ENCODE assay signal across 12 cellular contexts in the genomic region with DNA sequence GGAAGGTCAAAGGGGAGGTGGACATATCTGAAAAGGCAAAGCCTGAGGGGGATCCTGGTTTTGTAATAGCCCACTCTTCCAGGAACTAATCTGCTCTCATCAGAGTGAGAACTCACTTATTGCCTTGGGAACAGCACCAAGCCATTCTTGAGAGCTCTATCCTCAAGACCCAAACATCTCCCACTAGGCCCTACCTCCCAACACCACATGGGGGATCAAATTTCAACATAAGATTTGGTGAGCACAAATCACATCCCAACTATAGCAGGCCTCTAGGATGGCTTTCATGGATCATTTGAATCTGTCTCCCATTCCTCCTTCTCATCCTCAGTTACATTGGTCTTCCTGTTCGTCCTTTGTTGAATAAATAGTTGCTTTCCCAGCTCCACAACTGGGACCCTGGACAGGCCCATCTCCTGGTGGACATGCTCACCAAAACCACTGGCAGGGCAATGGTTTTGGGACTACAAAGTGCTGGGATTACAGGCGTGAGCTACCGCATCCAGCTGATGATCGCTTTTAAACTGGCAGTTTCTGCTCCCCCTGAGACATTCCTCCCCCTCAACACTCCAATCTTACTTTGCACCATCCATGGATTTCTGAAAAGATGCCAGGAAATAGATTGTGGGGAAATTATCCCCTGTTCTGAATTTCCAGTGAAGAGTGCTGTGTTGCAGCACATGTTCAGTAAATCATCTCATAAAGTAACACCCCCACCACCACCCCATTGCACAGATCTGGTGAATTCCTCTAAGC. TPM values are rescaled to one million over a fixed set of nuclear protein-coding genes. Genes with fewer than 3 reads are reported as not detected.
DNase-seq lines count a peak whose midpoint lies in the region; ATAC-seq, FAIRE-seq and TF ChIP-seq lines count a peak whose summit lies in the region.
"Had no signal": no experiment of that assay in that cellular context is flagged by ENCODE, and none has a peak within 500 bp of the region (broad histone marks: within the 10 kb centered on the region; RNA-seq: fewer than 3 reads in every experiment).

No MANE protein-coding gene starts in this region.

- H4K20me1 ChIP-seq in endothelial cell of umbilical vein (replicated peaks; ENCODE audit: control insufficient read depth, extremely low read depth, insufficient read depth, low read length): no peaks in the 10 kb centered on the region
- no peaks in the 10 kb centered on the region for H4K20me1 ChIP-seq in osteoblast (ENCODE audit: insufficient read depth, low read length)

- no peaks in the 10 kb centered on the region for H3K9me1 ChIP-seq in endothelial cell of umbilical vein (replicated peaks; ENCODE audit: control insufficient read depth, extremely low read depth, insufficient read depth, low read length)

- H2AFZ ChIP-seq in endothelial cell of umbilical vein (ENCODE audit: low read depth, low read length) (peak overlapping the region; percentile 11), osteoblast (ENCODE audit: low read length) (no peak overlapping the region)

- WGBS in heart right ventricle, 2 donors: 88 to 96% methylated on average over 4 of the region's 4 CpGs

- H3K27me3 ChIP-seq in heart right ventricle (no peaks in the 10 kb centered on the region), endothelial cell of umbilical vein (ENCODE audit: control insufficient read depth in 2 of 2, insufficient read depth in 2 of 2, low read length in 2 of 2) (no peaks in the 10 kb centered on the region), osteoblast (ENCODE audit: insufficient read depth, low read length) (no peaks in the 10 kb centered on the region), uterus (no peaks in the 10 kb centered on the region)

- CTCF ChIA-PET in endothelial cell of umbilical vein (lab: Charles Lee): interaction anchor here (0.7 to 2.0 kb wide), 9 partner anchors 9 to 96 kb away, joined by 3 to 5 read pairs (median 4); no protein-coding TSS in a partner anchor

- no peaks in the 10 kb centered on the region for H3K79me2 ChIP-seq in endothelial cell of umbilical vein (ENCODE audit: control insufficient read depth, insufficient read depth, low read length)
- H3K79me2 ChIP-seq in osteoblast (ENCODE audit: insufficient read depth, low read length): peaks cover 7% of the 10 kb centered on the region

- H3K9me3 ChIP-seq in heart right ventricle (no peaks in the 10 kb centered on the region), endothelial cell of umbilical vein (replicated peaks; ENCODE audit: control insufficient read depth, insufficient read depth, low read length) (no peaks in the 10 kb centered on the region), osteoblast (ENCODE audit: low read depth, low read length) (no peaks in the 10 kb centered on the region), uterus (no peaks in the 10 kb centered on the region)

- H3K27ac ChIP-seq in heart right ventricle: peak overlapping the region in 7 of 10 donors; percentile 34 to 67 (median 42)
- peak overlapping the region; percentile 44 for H3K27ac ChIP-seq in endothelial cell of umbilical vein (ENCODE audit: insufficient read depth, low read depth, low read length)
- H3K27ac ChIP-seq in osteoblast (ENCODE audit: low read depth, low read length): peak overlapping the region; percentile 94
- peak overlapping the region; percentile 81 to 89 for H3K27ac ChIP-seq in uterus

- TF ChIP-seq POLR2A in endothelial cell of umbilical vein (IDR thresholded peaks at IDR 0.05; ENCODE audit: low read depth, low read length): no peak
- TF ChIP-seq POLR2A in uterus (IDR thresholded peaks at IDR 0.05): no peak

- no peak overlapping the region for H3K4me3 ChIP-seq in heart right ventricle
- H3K4me3 ChIP-seq in endothelial cell of umbilical vein (replicated peaks in 1 of 3; ENCODE audit: insufficient read depth in 1 of 3, low read depth in 1 of 3, low read length in 3 of 3): no peak overlapping the region
- H3K4me3 ChIP-seq in osteoblast (ENCODE audit: insufficient read depth, low read length): no peak overlapping the region
- H3K4me3 ChIP-seq in uterus: no peak overlapping the region

- POLR2A ChIA-PET in endothelial cell of umbilical vein (lab: Charles Lee): no interaction called here

- no peak for DNase-seq in heart right ventricle
- no peak for DNase-seq in cardiac septum (ENCODE audit: low spot score)
- DNase-seq in endothelial cell of umbilical vein (ENCODE audit: low read depth, low spot score): no peak
- no peak for DNase-seq in osteoblast (ENCODE audit: insufficient read length, low spot score, missing footprints)
- no peak for DNase-seq in uterus
- DNase-seq in NCI-H1092 treated with DMSO at 0.1 percent for 48 hours (lab: John Stamatoyannopoulos, UW): no peak
- no peak for DNase-seq in pons (ENCODE audit: low spot score)
- no peak for DNase-seq in stimulated activated CD4-positive, alpha-beta T cell treated with anti-CD3 and anti-CD28 coated beads, Interleukin-1b, Interleukin-23, amount 100 ng/mL, for 48 hours
- DNase-seq: NCI-H524 treated with DMSO at 0.1 percent for 48 hours, SHP77 had no signal

- no TSS peak for BruUV-seq in endothelial cell of umbilical vein (replicated peaks; lab: Mats Ljungman, UMichigan)

- no peaks in the 10 kb centered on the region for H3K36me3 ChIP-seq in heart right ventricle
- H3K36me3 ChIP-seq in endothelial cell of umbilical vein (ENCODE audit: control insufficient read depth in 2 of 2, extremely low read depth in 1 of 2, insufficient read depth in 2 of 2, low read length in 2 of 2): no peaks in the 10 kb centered on the region
- no peaks in the 10 kb centered on the region for H3K36me3 ChIP-seq in osteoblast (ENCODE audit: insufficient read depth, low read length)
- H3K36me3 ChIP-seq in uterus: no peaks in the 10 kb centered on the region

- intact Hi-C loops in heart right ventricle (cut with DNase I) (loop anchor here in 5 of 10 donors (2.0 to 10.0 kb wide), 4 partner anchors 56 to 171 kb away; no protein-coding TSS in a partner anchor), cardiac septum (cut with DNase I) (no loop called here), endothelial cell of umbilical vein (cut with micrococcal nuclease) (loop anchor here (2.0 to 10.0 kb wide), 3 partner anchors 18 to 878 kb away; no protein-coding TSS in a partner anchor), uterus (cut with DNase I; ENCODE audit: low total_unique reads) (loop anchor here (10.0 kb wide), 1 partner anchor 68 kb away; no protein-coding TSS in a partner anchor)

- H3K4me1 ChIP-seq in heart right ventricle: peaks cover 18 to 69% (median 48%) of the 10 kb centered on the region in 9 donors
- peaks cover 16% of the 10 kb centered on the region for H3K4me1 ChIP-seq in endothelial cell of umbilical vein (ENCODE audit: control insufficient read depth, extremely low read depth, insufficient read depth, low read length)
- H3K4me1 ChIP-seq in osteoblast (ENCODE audit: insufficient read depth, low read length): peaks cover 53% of the 10 kb centered on the region
- peaks cover 4 to 30% of the 10 kb centered on the region in 2 donors for H3K4me1 ChIP-seq in uterus

- no peak overlapping the region for H3K9ac ChIP-seq in endothelial cell of umbilical vein (replicated peaks; ENCODE audit: extremely low read depth, insufficient read depth, low read length)

- no peak for ATAC-seq in heart right ventricle

- H3K4me2 ChIP-seq in endothelial cell of umbilical vein (ENCODE audit: insufficient read depth, low read length) (no peak overlapping the region), osteoblast (ENCODE audit: insufficient read depth, low read length) (no peak overlapping the region)

- dilution Hi-C loops in endothelial cell of umbilical vein (cut with MboI; ENCODE audit: extremely low pct_ligation_motif_present, low sequenced_read_pairs): no loop called here

- TF ChIP-seq CTCF in heart right ventricle (IDR thresholded peaks at IDR 0.05) (no peak), endothelial cell of umbilical vein (IDR thresholded peaks at IDR 0.05; ENCODE audit: extremely low read depth in 1 of 2, insufficient read depth in 1 of 2, low read depth in 1 of 2, low read length in 2 of 2) (no peak), osteoblast (IDR thresholded peaks at IDR 0.05; ENCODE audit: extremely low read depth, low read depth, low read length) (no peak), uterus (IDR thresholded peaks at IDR 0.05) (no peak)

- no peak for FAIRE-seq in endothelial cell of umbilical vein (lab: Jason Lieb, UNC)
- FAIRE-seq: GM19239, H54 had no signal

TF ChIP-seq in endothelial cell of umbilical vein, 7 proteins besides CTCF, POLR2A, EP300 and RAD21:
- TF ChIP-seq EZH2 (IDR thresholded peaks at IDR 0.05; ENCODE audit: borderline replicate concordance, low read depth, low read length, severe bottlenecking) (no peak), POLR2AphosphoS5 (IDR thresholded peaks at IDR 0.05; ENCODE audit: insufficient read depth, low read depth, low read length) (no peak), MYC (IDR thresholded peaks at IDR 0.05; ENCODE audit: low read depth, low read length) (no peak), JUN (IDR thresholded peaks at IDR 0.05; ENCODE audit: borderline replicate concordance, insufficient read depth, insufficient read length, low read depth) (no peak), FOS (IDR thresholded peaks at IDR 0.05; ENCODE audit: borderline replicate concordance, insufficient read depth, low read length) (no peak), GATA2 (IDR thresholded peaks at IDR 0.05; ENCODE audit: insufficient read depth, insufficient read length, low read depth, low read length) (no peak)
- TF ChIP-seq, protein P1, sequence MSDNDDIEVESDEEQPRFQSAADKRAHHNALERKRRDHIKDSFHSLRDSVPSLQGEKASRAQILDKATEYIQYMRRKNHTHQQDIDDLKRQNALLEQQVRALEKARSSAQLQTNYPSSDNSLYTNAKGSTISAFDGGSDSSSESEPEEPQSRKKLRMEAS (IDR thresholded peaks at IDR 0.05; ENCODE audit: insufficient read depth, insufficient read length): no peak
TF ChIP-seq in endothelial cell of umbilical vein: peak in this region for 0.

RNA-seq across cellular contexts. Expression of a gene that starts 42.6 kb away (rescaled TPM):
- total RNA-seq in heart right ventricle: 10 to 100 TPM; 47.8 to 88.4 (median 54.0) TPM
- polyA plus RNA-seq in heart right ventricle: 10 to 100 TPM; 13.2 to 53.4 TPM
- total RNA-seq in cardiac septum: 55.1 TPM
- total RNA-seq in endothelial cell of umbilical vein: 138 and 141 TPM in 2 replicates
- 70.7 and 74.8 TPM in 2 replicates for polyA plus RNA-seq in endothelial cell of umbilical vein
- polyA plus RNA-seq in endothelial cell of umbilical vein (2011; cell fraction: cytosol; rRNA removed): 80.5 and 82.9 TPM in 2 replicates
- polyA plus RNA-seq in endothelial cell of umbilical vein (2011; cell fraction: nucleus; rRNA removed): 41.9 and 57.1 TPM in 2 replicates
- 127 and 230 TPM in 2 replicates for polyA plus RNA-seq in endothelial cell of umbilical vein (2012)
- 116 and 130 TPM in 2 replicates for polyA minus RNA-seq in endothelial cell of umbilical vein
- 46.8 TPM for polyA minus RNA-seq in endothelial cell of umbilical vein (2011; cell fraction: cytosol; rRNA and poly(A)+ RNA removed)
- 43.1 and 55.2 TPM in 2 replicates for polyA minus RNA-seq in endothelial cell of umbilical vein (2011; cell fraction: nucleus; rRNA and poly(A)+ RNA removed)
- 136 and 185 TPM in 2 replicates for total RNA-seq in osteoblast
- total RNA-seq in uterus: 100 to 1,000 TPM in 2 of 4 donors, 10 to 100 TPM in 2; 44.8 to 141 (median 107) TPM

Comparison
In these comparisons a context has a peak if more than half of its experiments do, and no peak if none do; other contexts are left out.
1. H3K27ac ChIP-seq: peak in every context shown above with its lines; median percentile 94 in osteoblast; 85 in uterus; 44 in endothelial cell of umbilical vein; 42 in heart right ventricle.